In the genomic region with DNA sequence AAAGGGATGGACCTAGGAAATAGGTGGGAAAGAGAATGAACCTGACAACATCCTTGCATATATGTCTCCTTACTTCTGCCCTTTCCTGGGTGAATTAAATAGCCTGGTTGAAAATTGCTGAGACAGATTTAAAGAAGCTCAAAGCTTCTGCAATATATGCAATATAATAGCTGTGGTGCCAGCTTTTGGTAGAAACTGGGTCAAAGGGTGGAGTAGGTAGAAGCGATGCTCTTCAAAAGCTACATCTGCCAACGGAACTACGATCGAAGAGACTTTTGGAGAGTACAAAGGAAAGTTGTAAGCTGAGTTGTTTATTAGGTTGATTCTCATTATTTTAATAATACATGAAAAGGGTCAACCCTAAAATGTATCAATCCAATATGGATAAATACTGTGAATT, we compare ENCODE assay signal across 18 cellular contexts. TPM values are rescaled to one million over a fixed set of nuclear protein-coding genes. Genes with fewer than 3 reads are reported as not detected.
A peak's percentile ranks its signal among the peaks of the same experiment; 100 is the strongest.
DNase-seq lines count a peak whose midpoint lies in the region; ATAC-seq, FAIRE-seq and TF ChIP-seq lines count a peak whose summit lies in the region.
"Had no signal": no experiment of that assay in that cellular context is flagged by ENCODE, and none has a peak within 500 bp of the region (broad histone marks: within the 10 kb centered on the region; RNA-seq: fewer than 3 reads in every experiment).

No MANE protein-coding gene starts in this region.

- no peaks in the 10 kb centered on the region for H4K20me1 ChIP-seq in keratinocyte (ENCODE audit: control insufficient read depth, extremely low read depth, insufficient read depth, low read length)
- H4K20me1 ChIP-seq: BLaER1 had no signal

- H3K27me3 Mint-ChIP-seq in CD8-positive, alpha-beta T cell (ENCODE audit: low read depth), result peaks cover 2% of the 10 kb centered on the region
- H3K27me3 Mint-ChIP-seq in T-helper 17 cell, result no peaks in the 10 kb centered on the region

- POLR2A ChIA-PET in CD8-positive, alpha-beta T cell (lab: Charles Lee), result interaction anchor here (0.6 to 1.5 kb wide), 2 partner anchors 15 to 16 kb away, joined by 4 read pairs; no protein-coding TSS in a partner anchor

- no peaks in the 10 kb centered on the region for H3K79me2 ChIP-seq in keratinocyte (ENCODE audit: control insufficient read depth, insufficient read depth, low read length)

- dilution Hi-C loops in keratinocyte (cut with MboI; ENCODE audit: extremely low pct_ligation_motif_present, low sequenced_read_pairs), result no loop called here

- no peak for FAIRE-seq in keratinocyte (lab: Jason Lieb, UNC)
- FAIRE-seq: D721Med, K562 had no signal

- no peaks in the 10 kb centered on the region for H3K9me3 ChIP-seq in CD8-positive, alpha-beta T cell (ENCODE audit: low read length)
- H3K9me3 ChIP-seq in T-helper 17 cell (ENCODE audit: control insufficient read depth, low read length, poor library complexity, severe bottlenecking), result no peaks in the 10 kb centered on the region
- H3K9me3 ChIP-seq in keratinocyte (ENCODE audit: control insufficient read depth, low read depth, low read length), result no peaks in the 10 kb centered on the region
- H3K9me3 ChIP-seq: BLaER1, Caco-2, HAP-1 had no signal

- ATAC-seq in CD8-positive, alpha-beta T cell, result no peak
- peak; percentile 87 for ATAC-seq in T-helper 17 cell
- ATAC-seq in GM21381 (IDR thresholded peaks at IDR 0.05; ENCODE audit: unreplicated experiment), result no peak
- no peak for ATAC-seq in HG03139 (IDR thresholded peaks at IDR 0.05; ENCODE audit: unreplicated experiment)
- ATAC-seq: K562 had no signal

- H3K4me1 Mint-ChIP-seq in CD8-positive, alpha-beta T cell (ENCODE audit: low read depth), result peaks cover 10% of the 10 kb centered on the region
- peaks cover 38% of the 10 kb centered on the region for H3K4me1 Mint-ChIP-seq in T-helper 17 cell
- H3K4me1 Mint-ChIP-seq: CD14-positive monocyte had no signal

- H2AFZ ChIP-seq in keratinocyte (ENCODE audit: control insufficient read depth, low read length), result peak overlapping the region; percentile 4

- H3K36me3 Mint-ChIP-seq in CD8-positive, alpha-beta T cell, result no peaks in the 10 kb centered on the region
- no peaks in the 10 kb centered on the region for H3K36me3 Mint-ChIP-seq in T-helper 17 cell (ENCODE audit: low read depth)
- H3K36me3 Mint-ChIP-seq: CD14-positive monocyte had no signal

- H3K4me3 Mint-ChIP-seq in CD8-positive, alpha-beta T cell, result no peak overlapping the region
- peak overlapping the region; percentile 57 for H3K4me3 Mint-ChIP-seq in T-helper 17 cell
- H3K4me3 Mint-ChIP-seq: CD14-positive monocyte had no signal

- DNase-seq in CD8-positive, alpha-beta T cell, result no peak
- DNase-seq in T-helper 17 cell, result no peak
- DNase-seq in keratinocyte (ENCODE audit: low read depth, low spot score), result no peak
- no peak for DNase-seq in GM19240 (ENCODE audit: insufficient read length, low spot score)
- no peak for DNase-seq in cortex of kidney (lab: John Stamatoyannopoulos, UW)
- DNase-seq: 8988T, Caco-2, DMS79, GF-D8, IMR-90 had no signal

- H3K9ac ChIP-seq in keratinocyte (ENCODE audit: control insufficient read depth, extremely low read depth, insufficient read depth, low read length), result no peak overlapping the region
- H3K9ac ChIP-seq: BLaER1 had no signal

- H3K9me3 Mint-ChIP-seq in CD8-positive, alpha-beta T cell, result no peaks in the 10 kb centered on the region

- intact Hi-C loops in CD8-positive, alpha-beta T cell (cut with DNase I, micrococcal nuclease), result no loop called here

- no peaks in the 10 kb centered on the region for H3K9me1 ChIP-seq in keratinocyte (ENCODE audit: control insufficient read depth, extremely low read depth, insufficient read depth, low read length)

- no peak overlapping the region for H3K27ac ChIP-seq in CD8-positive, alpha-beta T cell (ENCODE audit: low read depth, low read length)
- no peak overlapping the region for H3K27ac ChIP-seq in keratinocyte (ENCODE audit: control insufficient read depth, insufficient read depth, low read length)
- H3K27ac ChIP-seq: BLaER1, HL-60 had no signal

- no peaks in the 10 kb centered on the region for H3K36me3 ChIP-seq in CD8-positive, alpha-beta T cell (ENCODE audit: insufficient read depth, low read length)
- no peaks in the 10 kb centered on the region for H3K36me3 ChIP-seq in keratinocyte (ENCODE audit: control insufficient read depth in 2 of 2, extremely low read depth in 1 of 2, insufficient read depth in 2 of 2, low read length in 2 of 2)
- H3K36me3 ChIP-seq: BLaER1, HAP-1 had no signal

- no peak for TF ChIP-seq CTCF in CD8-positive, alpha-beta T cell (IDR thresholded peaks at IDR 0.05)
- no peak for TF ChIP-seq CTCF in keratinocyte (optimal IDR thresholded peaks at IDR 0.05 in 1 of 3, IDR thresholded peaks at IDR 0.05 in 1 of 3, conservative IDR thresholded peaks at IDR 0.05 in 1 of 3; ENCODE audit: extremely low read depth in 1 of 3, insufficient read depth in 2 of 3, low read length in 3 of 3)

- no peak overlapping the region for H3K4me3 ChIP-seq in CD8-positive, alpha-beta T cell (ENCODE audit: low read depth, low read length)
- H3K4me3 ChIP-seq in keratinocyte (ENCODE audit: control insufficient read depth in 2 of 3, extremely low read depth in 1 of 3, insufficient read depth in 2 of 3, low read depth in 1 of 3, low read length in 3 of 3), result no peak overlapping the region
- H3K4me3 ChIP-seq: BLaER1, HAP-1, K562 had no signal

- no peaks in the 10 kb centered on the region for H3K27me3 ChIP-seq in CD8-positive, alpha-beta T cell (ENCODE audit: insufficient read depth, low read length)
- no peaks in the 10 kb centered on the region for H3K27me3 ChIP-seq in keratinocyte (ENCODE audit: control insufficient read depth, extremely low read depth, insufficient read depth, low read length)
- H3K27me3 ChIP-seq: BLaER1 had no signal

- H3K27ac Mint-ChIP-seq in CD8-positive, alpha-beta T cell, result peak overlapping the region; percentile 37
- H3K27ac Mint-ChIP-seq in T-helper 17 cell, result peak overlapping the region; percentile 91
- H3K27ac Mint-ChIP-seq: CD14-positive monocyte had no signal

- H3K4me1 ChIP-seq in CD8-positive, alpha-beta T cell (ENCODE audit: insufficient read depth, low read length), result no peaks in the 10 kb centered on the region
- H3K4me1 ChIP-seq in keratinocyte (ENCODE audit: control insufficient read depth, extremely low read depth, insufficient read depth, low read length), result peaks cover 9% of the 10 kb centered on the region
- H3K4me1 ChIP-seq: HAP-1 had no signal

- CTCF ChIA-PET in CD8-positive, alpha-beta T cell (lab: Charles Lee), result interaction anchor here (1.5 kb wide), 2 partner anchors 22 to 32 kb away, joined by 3 to 7 read pairs; a partner anchor contains a TSS

- H3K4me2 ChIP-seq in keratinocyte (ENCODE audit: control insufficient read depth, extremely low read depth, insufficient read depth, low read depth, low read length), result no peak overlapping the region
- H3K4me2 ChIP-seq: BLaER1 had no signal

RNA-seq across cellular contexts. Expression of a gene that starts 22.8 kb away (rescaled TPM):
- under 1 TPM; 0.30 to 0.97 TPM for total RNA-seq in CD8-positive, alpha-beta T cell
- total RNA-seq in T-helper 17 cell, result 1 to 10 TPM in 1 of 2 donors, under 1 TPM in 1; 0.85 to 1.2 TPM
- 2.0 to 15.3 TPM (median 7.9 TPM) in 3 replicates for polyA plus RNA-seq in keratinocyte
- polyA plus RNA-seq in keratinocyte (2011; ENCODE audit: low read depth), result not detected
- polyA plus RNA-seq in keratinocyte (2011; cell fraction: cytosol; rRNA removed), result 2.0 and 4.9 TPM in 2 replicates
- 3.2 and 3.6 TPM in 2 replicates for polyA plus RNA-seq in keratinocyte (2011; cell fraction: nucleus; rRNA removed)
- 0.14 and 6.4 TPM in 2 replicates for polyA plus RNA-seq in keratinocyte (2012; ENCODE audit: low replicate concordance)
- 0.92 to 12.1 TPM (median 2.1 TPM) in 3 replicates for polyA minus RNA-seq in keratinocyte
- 4.2 TPM for polyA minus RNA-seq in keratinocyte (2011; cell fraction: cytosol; rRNA and poly(A)+ RNA removed)
- polyA minus RNA-seq in keratinocyte (2011; cell fraction: nucleus; rRNA and poly(A)+ RNA removed), result 1.8 and 3.5 TPM in 2 replicates
- polyA plus RNA-seq: CD14-positive monocyte had no signal

RNA-seq across cellular contexts. Expression of a gene that starts 34.3 kb away (rescaled TPM):
- total RNA-seq in CD8-positive, alpha-beta T cell, result 1 to 10 TPM; 1.7 to 2.0 TPM
- total RNA-seq in T-helper 17 cell, result 1 to 10 TPM; 3.9 to 5.1 TPM
- 2.9 to 6.1 TPM (median 4.8 TPM) in 3 replicates for polyA plus RNA-seq in keratinocyte
- polyA plus RNA-seq in keratinocyte (2011; ENCODE audit: low read depth), result 78.5 TPM
- polyA plus RNA-seq in keratinocyte (2011; cell fraction: cytosol; rRNA removed), result 1.9 and 3.4 TPM in 2 replicates
- 5.4 and 8.2 TPM in 2 replicates for polyA plus RNA-seq in keratinocyte (2011; cell fraction: nucleus; rRNA removed)
- polyA plus RNA-seq in keratinocyte (2012; ENCODE audit: low replicate concordance), result 7.6 and 73.6 TPM in 2 replicates
- polyA minus RNA-seq in keratinocyte, result 1.5 to 5.1 TPM (median 3.5 TPM) in 3 replicates
- polyA minus RNA-seq in keratinocyte (2011; cell fraction: cytosol; rRNA and poly(A)+ RNA removed), result 4.0 TPM
- polyA minus RNA-seq in keratinocyte (2011; cell fraction: nucleus; rRNA and poly(A)+ RNA removed), result 6.9 and 9.5 TPM in 2 replicates
- total RNA-seq: K562 had no signal
- polyA plus RNA-seq: CD14-positive monocyte, K562 had no signal
